Comparison of ENCODE assay signal across 8 cellular contexts in genomic region chr19:48926909-48927308, GRCh38. TPM values are rescaled to one million over a fixed set of nuclear protein-coding genes. Genes with fewer than 3 reads are reported as not detected.
DNase-seq lines count a peak whose midpoint lies in the region; ATAC-seq and TF ChIP-seq lines count a peak whose summit lies in the region.

No MANE protein-coding gene starts in this region.

- no peaks in the 10 kb centered on the region for H3K9me3 Mint-ChIP-seq in naive thymus-derived CD4-positive, alpha-beta T cell

- TF ChIP-seq CTCF in Panc1 (IDR thresholded peaks at IDR 0.05) (no peak), GM10248 (IDR thresholded peaks at IDR 0.05; ENCODE audit: control extremely low read depth, extremely low read depth, low read depth, missing control alignments) (no peak)

- in situ Hi-C loops in G401 (cut with HindIII; ENCODE audit: low sequenced_read_pairs) = no loop called here
- in situ Hi-C loops in Panc1 (cut with HindIII; ENCODE audit: low pct_unique_long_range_greater_than_20kb, low sequenced_read_pairs) = no loop called here

- no peaks in the 10 kb centered on the region for H3K9me3 ChIP-seq in Panc1 (ENCODE audit: control insufficient read depth, insufficient read depth, low read depth, low read length)
- no peaks in the 10 kb centered on the region for H3K9me3 ChIP-seq in naive thymus-derived CD4-positive, alpha-beta T cell (ENCODE audit: control insufficient read depth in 2 of 3, low read length in 3 of 3)

- POLR2A ChIA-PET in Panc1 (lab: Charles Lee) = no interaction called here
- POLR2A ChIA-PET in naive thymus-derived CD4-positive, alpha-beta T cell (lab: Charles Lee) = no interaction called here
- POLR2A ChIA-PET in GM10248 (lab: Yijun Ruan, JAX) = interaction anchor here (0.6 kb wide), 1 partner anchor 15 kb away, joined by 7 read pairs; no protein-coding TSS in a partner anchor

- no TSS peak for BruUV-seq in Panc1 (replicated peaks; lab: Mats Ljungman, UMichigan)

- intact Hi-C loops in Panc1 (cut with micrococcal nuclease; ENCODE audit: unreplicated experiment) = no loop called here
- intact Hi-C loops in naive thymus-derived CD4-positive, alpha-beta T cell (cut with micrococcal nuclease) = no loop called here

- H3K36me3 Mint-ChIP-seq in naive thymus-derived CD4-positive, alpha-beta T cell = peaks cover 0 to 4% (median 0%) of the 10 kb centered on the region in 5 donors

- H3K36me3 ChIP-seq in Panc1 (ENCODE audit: control insufficient read depth, insufficient read depth, low read length) = no peaks in the 10 kb centered on the region
- H3K36me3 ChIP-seq in naive thymus-derived CD4-positive, alpha-beta T cell (ENCODE audit: control insufficient read depth in 2 of 3, insufficient read depth in 3 of 3, low read length in 3 of 3) = peaks cover 0 to 13% (median 0%) of the 10 kb centered on the region in 3 experiments

- DNase-seq in G401 (ENCODE audit: low spot score) (peak; percentile 19), Panc1 (ENCODE audit: low read depth, low spot score) (peak; percentile 83), cerebellar cortex (ENCODE audit: low spot score) (peak; percentile 26), NCI-H2171 (lab: John Stamatoyannopoulos, UW) (no peak), GM10248 (ENCODE audit: extremely low spot score) (no peak), NCI-H146 (lab: John Stamatoyannopoulos, UW) (no peak)
- peak in 6 of 9 donors; percentile 20 to 41 (median 34) for DNase-seq in naive thymus-derived CD4-positive, alpha-beta T cell

- 0 out of 2 replicates have a peak, but pooled peaks cover 3% of the 10 kb centered on the region for H3K4me1 ChIP-seq in Panc1 (ENCODE audit: control insufficient read depth, insufficient read depth, low read length)
- H3K4me1 ChIP-seq in naive thymus-derived CD4-positive, alpha-beta T cell (ENCODE audit: control insufficient read depth in 2 of 2, insufficient read depth in 2 of 2, low read length in 2 of 2) = no peaks in the 10 kb centered on the region

- peak overlapping the region in 9 of 10 donors; percentile 43 to 81 (median 74) for H3K4me3 Mint-ChIP-seq in naive thymus-derived CD4-positive, alpha-beta T cell

- H3K27ac ChIP-seq in Panc1 (ENCODE audit: low read length) = peak overlapping the region; percentile 61
- no peak overlapping the region for H3K27ac ChIP-seq in naive thymus-derived CD4-positive, alpha-beta T cell (ENCODE audit: low read depth, low read length)

- ATAC-seq in Panc1 (peak; percentile 76), GM18511 (IDR thresholded peaks at IDR 0.05; ENCODE audit: unreplicated experiment) (no peak)
- ATAC-seq in naive thymus-derived CD4-positive, alpha-beta T cell = peak; percentile 45

- CTCF ChIA-PET in Panc1 (lab: Charles Lee) (no interaction called here), GM10248 (lab: Yijun Ruan, JAX) (no interaction called here)
- CTCF ChIA-PET in naive thymus-derived CD4-positive, alpha-beta T cell (lab: Charles Lee) = no interaction called here

- peaks cover 0 to 3% (median 0%) of the 10 kb centered on the region in 5 donors for H3K27me3 Mint-ChIP-seq in naive thymus-derived CD4-positive, alpha-beta T cell

- H3K27ac Mint-ChIP-seq in naive thymus-derived CD4-positive, alpha-beta T cell = peak overlapping the region in 7 of 9 donors; percentile 20 to 69 (median 52)

- 0 out of 4 replicates have a peak overlapping the region, but pooled peaks of 1 of the 2 experiments have one; percentile 14 for H3K4me3 ChIP-seq in Panc1 (ENCODE audit: low read depth in 2 of 2, low read length in 2 of 2)
- H3K4me3 ChIP-seq in naive thymus-derived CD4-positive, alpha-beta T cell (ENCODE audit: low read length) = peak overlapping the region; percentile 24

- no peaks in the 10 kb centered on the region for H3K27me3 ChIP-seq in Panc1 (ENCODE audit: control insufficient read depth, insufficient read depth, low read length)
- no peaks in the 10 kb centered on the region for H3K27me3 ChIP-seq in naive thymus-derived CD4-positive, alpha-beta T cell (ENCODE audit: control insufficient read depth in 2 of 2, insufficient read depth in 2 of 2, low read length in 2 of 2)

- H3K4me1 Mint-ChIP-seq in naive thymus-derived CD4-positive, alpha-beta T cell = peaks cover 0 to 10% (median 4%) of the 10 kb centered on the region in 7 donors

RNA-seq across cellular contexts. Expression of gene DHDH, which starts 6.6 kb away (rescaled TPM):
- 3.0 and 4.2 TPM in 2 replicates for total RNA-seq in G401 (2014; rRNA removed; shearing (Covaris generic))
- total RNA-seq in Panc1 (2021; ENCODE audit: unreplicated experiment) = 0.85 TPM
- 0.58 TPM for polyA plus RNA-seq in Panc1 (2012; ENCODE audit: insufficient read length)
- total RNA-seq in naive thymus-derived CD4-positive, alpha-beta T cell = 1 to 10 TPM; 1.1 to 1.7 (median 1.3) TPM
- 1 to 10 TPM; 1.0 to 2.7 TPM for polyA plus RNA-seq in naive thymus-derived CD4-positive, alpha-beta T cell

RNA-seq across cellular contexts. Expression of gene NUCB1, which starts 26.8 kb away (rescaled TPM):
- total RNA-seq in G401 (2014; rRNA removed; shearing (Covaris generic)) = 201 and 252 TPM in 2 replicates
- 102 TPM for total RNA-seq in Panc1 (2021; ENCODE audit: unreplicated experiment)
- 259 TPM for polyA plus RNA-seq in Panc1 (2012; ENCODE audit: insufficient read length)
- total RNA-seq in naive thymus-derived CD4-positive, alpha-beta T cell = 100 to 1,000 TPM; 128 to 252 (median 142) TPM
- 100 to 1,000 TPM in 1 of 2 donors, 10 to 100 TPM in 1; 70.5 to 150 TPM for polyA plus RNA-seq in naive thymus-derived CD4-positive, alpha-beta T cell

RNA-seq across cellular contexts. Expression of gene BAX, which starts 27.8 kb away (rescaled TPM):
- 160 and 177 TPM in 2 replicates for total RNA-seq in G401 (2014; rRNA removed; shearing (Covaris generic))
- total RNA-seq in Panc1 (2021; ENCODE audit: unreplicated experiment) = 100 TPM
- 133 TPM for polyA plus RNA-seq in Panc1 (2012; ENCODE audit: insufficient read length)
- total RNA-seq in naive thymus-derived CD4-positive, alpha-beta T cell = 100 to 1,000 TPM in 3 of 5 experiments, 10 to 100 TPM in 2; 78.7 to 355 (median 122) TPM
- 10 to 100 TPM; 49.1 to 66.3 TPM for polyA plus RNA-seq in naive thymus-derived CD4-positive, alpha-beta T cell

RNA-seq across cellular contexts. Expression of gene TULP2, which starts 28.4 kb away (rescaled TPM):
- total RNA-seq in G401 (2014; rRNA removed; shearing (Covaris generic)) = not detected in 2 replicates
- total RNA-seq in Panc1 (2021; ENCODE audit: unreplicated experiment) = 0.15 TPM
- polyA plus RNA-seq in Panc1 (2012; ENCODE audit: insufficient read length) = not detected
- total RNA-seq in naive thymus-derived CD4-positive, alpha-beta T cell = not detected
- polyA plus RNA-seq in naive thymus-derived CD4-positive, alpha-beta T cell = not detected

RNA-seq across cellular contexts. Expression of gene FTL, which starts 38.2 kb away (rescaled TPM):
- 4,146 and 4,408 TPM in 2 replicates for total RNA-seq in G401 (2014; rRNA removed; shearing (Covaris generic))
- 1,332 TPM for total RNA-seq in Panc1 (2021; ENCODE audit: unreplicated experiment)
- 1,550 TPM for polyA plus RNA-seq in Panc1 (2012; ENCODE audit: insufficient read length)
- total RNA-seq in naive thymus-derived CD4-positive, alpha-beta T cell = 1,000 to 10,000 TPM in 4 of 5 experiments, 100 to 1,000 TPM in 1; 888 to 1,929 (median 1,286) TPM
- 1,000 to 10,000 TPM; 3,820 to 4,967 TPM for polyA plus RNA-seq in naive thymus-derived CD4-positive, alpha-beta T cell

Comparison
In these comparisons a context has a peak if more than half of its experiments do, and no peak if none do; other contexts are left out.
1. DNase-seq: peak in G401 (single experiment), Panc1 (single experiment), cerebellar cortex (single experiment) and naive thymus-derived CD4-positive, alpha-beta T cell (6 of 9); none in NCI-H2171 (single experiment), GM10248 (single experiment) and NCI-H146 (single experiment).